Comparison of ENCODE assay signal across 18 cellular contexts in genomic region chr12:53235164-53235563, GRCh38. TPM values are rescaled to one million over a fixed set of nuclear protein-coding genes. Genes with fewer than 3 reads are reported as not detected.
DNase-seq lines count a peak whose midpoint lies in the region; ATAC-seq lines count a peak whose summit lies in the region.
"Had no signal": no experiment of that assay in that cellular context is flagged by ENCODE, and none has a peak within 500 bp of the region (broad histone marks: within the 10 kb centered on the region; RNA-seq: fewer than 3 reads in every experiment).

No MANE protein-coding gene starts in this region.

- POLR2A ChIA-PET in CD4-positive, alpha-beta memory T cell (lab: Charles Lee; ENCODE audit: partially characterized antibody): interaction anchor here (1.0 to 16.9 kb wide), 7 partner anchors 9 to 206 kb away, joined by 3 to 333 read pairs (median 4); partner anchors contain the start of genes ESPL1, ITGB7 and PRR13

- no peak for ATAC-seq in effector memory CD8-positive, alpha-beta T cell (replicated peaks)
- ATAC-seq in HG02981 (IDR thresholded peaks at IDR 0.05; ENCODE audit: unreplicated experiment): no peak
- ATAC-seq: left cardiac atrium, right lobe of liver had no signal

- no peaks in the 10 kb centered on the region for H3K27me3 ChIP-seq in CD4-positive, alpha-beta memory T cell (ENCODE audit: insufficient read depth, low read length)
- H3K27me3 ChIP-seq in HUES64 (ENCODE audit: insufficient read depth, low read length) (peaks cover 3% of the 10 kb centered on the region; the same call in 1 of the 2 replicates), rectal smooth muscle tissue (ENCODE audit: control insufficient read depth, insufficient read depth, low read length) (no peaks in the 10 kb centered on the region)
- H3K27me3 ChIP-seq: adrenal gland, right lobe of liver had no signal

- peak overlapping the region; percentile 94 to 99 (median 96) for H3K27ac Mint-ChIP-seq in CD4-positive, alpha-beta memory T cell
- peak overlapping the region in 1 of 2 donors; percentile 98 for H3K27ac Mint-ChIP-seq in effector memory CD8-positive, alpha-beta T cell

- H3K27ac ChIP-seq in CD4-positive, alpha-beta memory T cell (ENCODE audit: low read depth, low read length): peak overlapping the region; percentile 71
- H3K27ac ChIP-seq in HUES64 (ENCODE audit: low read depth, low read length): peak overlapping the region; percentile 7; the same call in 1 of the 2 replicates
- H3K27ac ChIP-seq in rectal smooth muscle tissue (ENCODE audit: low read depth, low read length): peak overlapping the region; percentile 14
- H3K27ac ChIP-seq: adrenal gland, right lobe of liver, SK-N-MC had no signal

- H3K4me1 Mint-ChIP-seq in CD4-positive, alpha-beta memory T cell: peaks cover 46 to 72% (median 58%) of the 10 kb centered on the region in 4 donors
- peaks cover 39 to 51% of the 10 kb centered on the region in 2 donors for H3K4me1 Mint-ChIP-seq in effector memory CD8-positive, alpha-beta T cell (ENCODE audit: low read depth in 2 of 2)

- intact Hi-C loops in CD4-positive, alpha-beta memory T cell (cut with micrococcal nuclease): no loop called here

- H3K27me3 Mint-ChIP-seq in CD4-positive, alpha-beta memory T cell: no peaks in the 10 kb centered on the region
- H3K27me3 Mint-ChIP-seq in effector memory CD8-positive, alpha-beta T cell: no peaks in the 10 kb centered on the region

- H3K9ac ChIP-seq in HUES64 (ENCODE audit: low read depth, low read length) (no peak overlapping the region), rectal smooth muscle tissue (ENCODE audit: low read length) (no peak overlapping the region)

- H3K4me1 ChIP-seq in CD4-positive, alpha-beta memory T cell (ENCODE audit: insufficient read depth, low read length): peaks cover 70% of the 10 kb centered on the region
- peaks cover 49% of the 10 kb centered on the region for H3K4me1 ChIP-seq in HUES64 (ENCODE audit: insufficient read depth, low read length)
- peaks cover 21% of the 10 kb centered on the region for H3K4me1 ChIP-seq in rectal smooth muscle tissue (ENCODE audit: control insufficient read depth, insufficient read depth, low read length)

- CTCF ChIA-PET in CD4-positive, alpha-beta memory T cell (lab: Charles Lee; ENCODE audit: partially characterized antibody): interaction anchor here (1.3 to 1.8 kb wide), 4 partner anchors 15 to 75 kb away, joined by 3 to 7 read pairs (median 4); no protein-coding TSS in a partner anchor

- H3K9me3 Mint-ChIP-seq in CD4-positive, alpha-beta memory T cell: no peaks in the 10 kb centered on the region
- no peaks in the 10 kb centered on the region for H3K9me3 Mint-ChIP-seq in effector memory CD8-positive, alpha-beta T cell

- H3K9me3 ChIP-seq in CD4-positive, alpha-beta memory T cell (ENCODE audit: control insufficient read depth in 1 of 2, low read length in 2 of 2): no peaks in the 10 kb centered on the region
- H3K9me3 ChIP-seq in HUES64 (ENCODE audit: insufficient read depth, low read depth, low read length): no peaks in the 10 kb centered on the region
- H3K9me3 ChIP-seq: adrenal gland, right lobe of liver had no signal

- peak overlapping the region in 5 of 8 donors; percentile 1 to 83 (median 50) for H3K4me3 Mint-ChIP-seq in CD4-positive, alpha-beta memory T cell
- H3K4me3 Mint-ChIP-seq in effector memory CD8-positive, alpha-beta T cell: peak overlapping the region; percentile 60 to 79

- DNase-seq in CD4-positive, alpha-beta memory T cell: no peak
- no peak for DNase-seq in effector memory CD8-positive, alpha-beta T cell
- no peak for DNase-seq in NAMALWA (ENCODE audit: low spot score)
- DNase-seq in SW 1271 (lab: John Stamatoyannopoulos, UW): no peak
- DNase-seq: activated CD4-positive, alpha-beta T cell treated with anti-CD3 and anti-CD28 coated beads, Interleukin-2, amount 50 U/mL, for 1 hour; adrenal gland; AML-193; GF-D8; left cardiac atrium; NCI-H2081; NCI-H524 treated with DMSO at 0.1 percent for 48 hours; occipital lobe; substantia nigra had no signal

- 89% methylated on average over 3 of the region's 3 CpGs for WGBS in HUES64

- no peak overlapping the region for H3K4me3 ChIP-seq in CD4-positive, alpha-beta memory T cell (ENCODE audit: low read length in 2 of 2)
- H3K4me3 ChIP-seq in HUES64 (ENCODE audit: low read length) (no peak overlapping the region), rectal smooth muscle tissue (ENCODE audit: low read length) (no peak overlapping the region)
- H3K4me3 ChIP-seq: adrenal gland, right lobe of liver had no signal

- H3K36me3 Mint-ChIP-seq in CD4-positive, alpha-beta memory T cell: peaks cover 0 to 3% of the 10 kb centered on the region in 2 donors
- peaks cover 15% of the 10 kb centered on the region for H3K36me3 Mint-ChIP-seq in effector memory CD8-positive, alpha-beta T cell (ENCODE audit: insufficient read depth)

- no peaks in the 10 kb centered on the region for H3K36me3 ChIP-seq in CD4-positive, alpha-beta memory T cell (ENCODE audit: insufficient read depth, low read length)
- H3K36me3 ChIP-seq in HUES64 (ENCODE audit: insufficient read depth, low read length): no peaks in the 10 kb centered on the region
- H3K36me3 ChIP-seq in rectal smooth muscle tissue (ENCODE audit: control insufficient read depth, insufficient read depth, low read length): no peaks in the 10 kb centered on the region
- H3K36me3 ChIP-seq: adrenal gland, right lobe of liver had no signal

RNA-seq across cellular contexts. Expression of gene RARG, which starts 3.2 kb away (rescaled TPM):
- 10 to 100 TPM; 84.7 to 86.0 TPM for total RNA-seq in CD4-positive, alpha-beta memory T cell
- polyA plus RNA-seq in CD4-positive, alpha-beta memory T cell: 10 to 100 TPM; 13.2 to 25.1 TPM
- polyA plus RNA-seq in HUES64 (2013, experiment 1 of 2): 34.3 TPM
- 37.8 TPM for polyA plus RNA-seq in HUES64 (2013, experiment 2 of 2)

RNA-seq across cellular contexts. Expression of gene ITGB7, which starts 28.1 kb away (rescaled TPM):
- total RNA-seq in CD4-positive, alpha-beta memory T cell: 100 to 1,000 TPM; 382 to 397 TPM
- 100 to 1,000 TPM; 271 to 374 TPM for polyA plus RNA-seq in CD4-positive, alpha-beta memory T cell
- 0.75 TPM for polyA plus RNA-seq in HUES64 (2013, experiment 1 of 2)
- not detected for polyA plus RNA-seq in HUES64 (2013, experiment 2 of 2)
- total RNA-seq: occipital lobe had no signal

RNA-seq across cellular contexts. Expression of gene ESPL1, which starts 32.9 kb away (rescaled TPM):
- under 1 TPM; 0.20 to 0.55 TPM for total RNA-seq in CD4-positive, alpha-beta memory T cell
- polyA plus RNA-seq in CD4-positive, alpha-beta memory T cell: under 1 TPM in 1 of 2 donors, not detected in 1; 0.16 TPM
- 20.0 TPM for polyA plus RNA-seq in HUES64 (2013, experiment 1 of 2)
- 17.4 TPM for polyA plus RNA-seq in HUES64 (2013, experiment 2 of 2)

RNA-seq across cellular contexts. Expression of gene CSAD, which starts 54.4 kb away (rescaled TPM):
- 10 to 100 TPM; 62.5 to 64.2 TPM for total RNA-seq in CD4-positive, alpha-beta memory T cell
- polyA plus RNA-seq in CD4-positive, alpha-beta memory T cell: 1 to 10 TPM; 1.1 to 2.9 TPM
- polyA plus RNA-seq in HUES64 (2013, experiment 1 of 2): 4.9 TPM
- 5.6 TPM for polyA plus RNA-seq in HUES64 (2013, experiment 2 of 2)

RNA-seq across cellular contexts. Expression of gene ZNF740, which starts 54.6 kb away (rescaled TPM):
- 100 to 1,000 TPM; 109 to 113 TPM for total RNA-seq in CD4-positive, alpha-beta memory T cell
- polyA plus RNA-seq in CD4-positive, alpha-beta memory T cell: 1 to 10 TPM in 1 of 2 donors, under 1 TPM in 1; 0.90 to 3.5 TPM
- polyA plus RNA-seq in HUES64 (2013, experiment 1 of 2): 15.2 TPM
- 16.5 TPM for polyA plus RNA-seq in HUES64 (2013, experiment 2 of 2)

Comparison
In these comparisons a context has a peak if more than half of its experiments do, and no peak if none do; other contexts are left out.
1. H3K27ac ChIP-seq: peak in every context shown above with its lines; median percentile 71 in CD4-positive, alpha-beta memory T cell; 14 in rectal smooth muscle tissue; 7 in HUES64.